Comparison of ENCODE assay signal across 29 cellular contexts in genomic region chr3:60501303-60501702, GRCh38.
"Had no signal": no experiment of that assay in that cellular context is flagged by ENCODE, and none has a peak within 500 bp of the region (broad histone marks: within the 10 kb centered on the region; RNA-seq: fewer than 3 reads in every experiment).

No MANE protein-coding gene starts in this region.

- H3K27ac ChIP-seq: coronary artery, dorsolateral prefrontal cortex, epithelial cell of prostate, esophagus squamous epithelium, gastrocnemius medialis, heart left ventricle, hepatocyte, left ventricle myocardium inferior, lower lobe of right lung had no signal

- H3K4me2 ChIP-seq: hepatocyte had no signal

- ATAC-seq: effector memory CD8-positive, alpha-beta T cell; esophagus mucosa; gastrocnemius medialis; heart left ventricle; left colon; left lobe of liver; lower lobe of right lung; mucosa of descending colon; naive thymus-derived CD8-positive, alpha-beta T cell had no signal

- H3K36me3 ChIP-seq: esophagus squamous epithelium, gastrocnemius medialis, heart left ventricle, left ventricle myocardium inferior, lower lobe of right lung had no signal

- H3K9me3 ChIP-seq: esophagus squamous epithelium, gastrocnemius medialis, heart left ventricle, left ventricle myocardium inferior, lower lobe of right lung, mucosa of descending colon had no signal

- H3K27me3 Mint-ChIP-seq: naive B cell; naive thymus-derived CD8-positive, alpha-beta T cell had no signal

- H3K36me3 Mint-ChIP-seq: immature natural killer cell; mesothelial cell of epicardium; naive thymus-derived CD8-positive, alpha-beta T cell had no signal

- H3K9me3 Mint-ChIP-seq: endodermal cell had no signal

- H3K4me1 ChIP-seq: esophagus squamous epithelium, gastrocnemius medialis, heart left ventricle, left ventricle myocardium inferior, lower lobe of right lung had no signal

- H3K27me3 ChIP-seq: dorsolateral prefrontal cortex, esophagus squamous epithelium, gastrocnemius medialis, heart left ventricle, hepatocyte had no signal

- H3K79me2 ChIP-seq: hepatocyte had no signal

- H3K4me3 Mint-ChIP-seq: effector memory CD8-positive, alpha-beta T cell; endodermal cell; immature natural killer cell; mesothelial cell of epicardium; naive B cell; naive thymus-derived CD8-positive, alpha-beta T cell had no signal

- H3K4me3 ChIP-seq: coronary artery, dorsolateral prefrontal cortex, esophagus squamous epithelium, gastrocnemius medialis, heart left ventricle, hepatocyte, left ventricle myocardium inferior, lower lobe of right lung, mucosa of descending colon had no signal

- DNase-seq: dermis blood vessel endothelial cell; dorsolateral prefrontal cortex; effector CD8-positive, alpha-beta T cell; effector memory CD8-positive, alpha-beta T cell; endodermal cell; erythroblast; esophagus squamous epithelium; foreskin fibroblast; foreskin melanocyte; gastrocnemius medialis; heart left ventricle; hypothalamus; immature natural killer cell; islet precursor cell; kidney; kidney glomerular epithelial cell; left colon; left ventricle myocardium inferior; lower lobe of right lung; mesenchymal stem cell; mucosa of descending colon; naive B cell; naive thymus-derived CD8-positive, alpha-beta T cell had no signal

- H3K27ac Mint-ChIP-seq: effector memory CD8-positive, alpha-beta T cell; endodermal cell; immature natural killer cell; mesothelial cell of epicardium; naive thymus-derived CD8-positive, alpha-beta T cell had no signal

- H2AFZ ChIP-seq: hepatocyte had no signal

- H3K4me1 Mint-ChIP-seq: endodermal cell; immature natural killer cell; naive thymus-derived CD8-positive, alpha-beta T cell had no signal
